Comparison of ENCODE assay signal across 14 cellular contexts in genomic region chr3:183449791-183450190, GRCh38. TPM values are rescaled to one million over a fixed set of nuclear protein-coding genes. Genes with fewer than 3 reads are reported as not detected.
DNase-seq lines count a peak whose midpoint lies in the region; ATAC-seq and TF ChIP-seq lines count a peak whose summit lies in the region.
"Had no signal": no experiment of that assay in that cellular context is flagged by ENCODE, and none has a peak within 500 bp of the region (broad histone marks: within the 10 kb centered on the region; RNA-seq: fewer than 3 reads in every experiment).

No MANE protein-coding gene starts in this region.

- H3K9me3 ChIP-seq in heart right ventricle: peaks cover 0 to 3% (median 0%) of the 10 kb centered on the region in 11 donors

- in situ Hi-C loops in brain microvascular endothelial cell (cut with HindIII; ENCODE audit: low pct_ligation_motif_present, low sequenced_read_pairs): no loop called here

- no peaks in the 10 kb centered on the region for H3K27me3 Mint-ChIP-seq in type B pancreatic cell
- H3K27me3 Mint-ChIP-seq: activated naive CD8-positive, alpha-beta T cell treated with anti-CD3 and anti-CD28 coated beads, Interleukin-2, amount 10 ng/mL, durations not matched to agents 7 days and 5 days; activated T-cell treated with anti-CD3 and anti-CD28 coated beads, Interleukin-2, amount 50 U/mL, for 24 hours had no signal

- peak overlapping the region; percentile 98 for H3K4me3 Mint-ChIP-seq in type B pancreatic cell
- H3K4me3 Mint-ChIP-seq: activated naive CD8-positive, alpha-beta T cell treated with anti-CD3 and anti-CD28 coated beads, Interleukin-2, amount 10 ng/mL, durations not matched to agents 7 days and 5 days; activated T-cell treated with anti-CD3 and anti-CD28 coated beads, Interleukin-2, amount 50 U/mL, for 24 hours had no signal

- H3K36me3 Mint-ChIP-seq in type B pancreatic cell: peaks cover 6% of the 10 kb centered on the region

- H3K36me3 ChIP-seq in heart right ventricle (peaks cover 0 to 34% (median 7%) of the 10 kb centered on the region in 9 donors), brain microvascular endothelial cell (replicated peaks) (no peaks in the 10 kb centered on the region)

- H3K4me1 Mint-ChIP-seq in type B pancreatic cell (ENCODE audit: unreplicated experiment): peaks cover 18% of the 10 kb centered on the region

- peak overlapping the region in 6 of 10 donors; percentile 84 to 92 (median 87) for H3K27ac ChIP-seq in heart right ventricle
- H3K27ac ChIP-seq in brain microvascular endothelial cell: no peak overlapping the region
- H3K27ac ChIP-seq in RWPE1: no peak overlapping the region

- TF ChIP-seq CTCF in heart right ventricle (IDR thresholded peaks at IDR 0.05): no peak
- TF ChIP-seq CTCF in brain microvascular endothelial cell (IDR thresholded peaks at IDR 0.05; ENCODE audit: low read depth, low read length, missing control alignments): no peak
- TF ChIP-seq CTCF in type B pancreatic cell (conservative IDR thresholded peaks at IDR 0.05): no peak
- TF ChIP-seq CTCF in RWPE1 (conservative IDR thresholded peaks at IDR 0.05; ENCODE audit: low read depth): no peak

- H3K27me3 ChIP-seq in heart right ventricle (no peaks in the 10 kb centered on the region), brain microvascular endothelial cell (replicated peaks) (no peaks in the 10 kb centered on the region)

- DNase-seq in heart right ventricle (no peak), left ventricle myocardium superior (no peak), brain microvascular endothelial cell (no peak), myocyte (ENCODE audit: low read depth) (peak; percentile 61), type B pancreatic cell (ENCODE audit: extremely low spot score, unreplicated experiment) (no peak), RWPE1 (ENCODE audit: low spot score) (no peak), hepatic stellate cell (ENCODE audit: low spot score) (no peak)
- DNase-seq: activated naive CD8-positive, alpha-beta T cell treated with anti-CD3 and anti-CD28 coated beads, Interleukin-2, amount 10 ng/mL, durations not matched to agents 7 days and 5 days; activated T-cell treated with anti-CD3 and anti-CD28 coated beads, Interleukin-2, amount 50 U/mL, for 24 hours; cerebellar nuclear complex; NCI-H345 had no signal

- WGBS in heart right ventricle, 2 donors: 42 to 44% methylated on average over 1 of the region's 1 CpG

- POLR2A ChIA-PET in RWPE1 (lab: Yijun Ruan, JAX; ENCODE audit: low non-redundant PET): interaction anchor here (0.7 kb wide), 1 partner anchor 156 kb away, joined by 3 read pairs; no protein-coding TSS in a partner anchor

- peak overlapping the region in 7 of 10 donors; percentile 65 to 89 (median 74) for H3K4me3 ChIP-seq in heart right ventricle
- peak overlapping the region; percentile 22 for H3K4me3 ChIP-seq in brain microvascular endothelial cell (ENCODE audit: low read depth, low read length)
- H3K4me3 ChIP-seq: lung had no signal

- no peaks in the 10 kb centered on the region for H3K9me3 Mint-ChIP-seq in type B pancreatic cell
- H3K9me3 Mint-ChIP-seq: activated naive CD8-positive, alpha-beta T cell treated with anti-CD3 and anti-CD28 coated beads, Interleukin-2, amount 10 ng/mL, durations not matched to agents 7 days and 5 days; activated T-cell treated with anti-CD3 and anti-CD28 coated beads, Interleukin-2, amount 50 U/mL, for 24 hours had no signal

- CTCF ChIA-PET in RWPE1 (lab: Yijun Ruan, JAX): interaction anchor here (0.5 to 0.8 kb wide), 2 partner anchors 73 to 236 kb away, joined by 4 to 7 read pairs; no protein-coding TSS in a partner anchor

- intact Hi-C loops in heart right ventricle (cut with DNase I) (no loop called here), left ventricle myocardium superior (cut with micrococcal nuclease) (no loop called here)

- H3K27ac Mint-ChIP-seq in type B pancreatic cell: peak overlapping the region; percentile 20
- H3K27ac Mint-ChIP-seq: activated naive CD8-positive, alpha-beta T cell treated with anti-CD3 and anti-CD28 coated beads, Interleukin-2, amount 10 ng/mL, durations not matched to agents 7 days and 5 days; activated T-cell treated with anti-CD3 and anti-CD28 coated beads, Interleukin-2, amount 50 U/mL, for 24 hours had no signal

- peaks cover 0 to 38% (median 21%) of the 10 kb centered on the region in 9 donors for H3K4me1 ChIP-seq in heart right ventricle

- ATAC-seq in heart right ventricle (no peak), left ventricle myocardium superior (no peak), HG03457 (IDR thresholded peaks at IDR 0.05; ENCODE audit: unreplicated experiment) (no peak)

RNA-seq across cellular contexts. Expression of gene MCF2L2, which starts 21.4 kb away (rescaled TPM):
- total RNA-seq in heart right ventricle (1 to 10 TPM in 2 of 10 donors, under 1 TPM in 7, not detected in 1; 0.14 to 1.5 (median 0.49) TPM), left ventricle myocardium superior (0.25 TPM), myocyte (0.16 and 0.64 TPM in 2 replicates), type B pancreatic cell (ENCODE audit: low replicate concordance) (1.2 and 2.7 TPM in 2 replicates)
- under 1 TPM; 0.09 to 0.37 TPM for polyA plus RNA-seq in heart right ventricle
- 0.35 TPM for polyA plus RNA-seq in myocyte (2012)
- total RNA-seq: A673 had no signal

Comparison
In these comparisons a context has a peak if more than half of its experiments do, and no peak if none do; other contexts are left out.
1. H3K27ac ChIP-seq: peak in heart right ventricle (6 of 10); none in brain microvascular endothelial cell (single experiment) and RWPE1 (single experiment).